In genomic region chr2:46493241-46493970, GRCh38 we compare ENCODE assay signal across 8 cellular contexts.
DNase-seq lines count a peak whose midpoint lies in the region; ATAC-seq, FAIRE-seq and TF ChIP-seq lines count a peak whose summit lies in the region.

No MANE protein-coding gene starts in this region.

- no peak overlapping the region for H3K27ac Mint-ChIP-seq in nephron progenitor cell

- H3K27me3 Mint-ChIP-seq in nephron progenitor cell (ENCODE audit: low read depth, poor library complexity), result peaks cover 39% of the 10 kb centered on the region

- peaks cover 31% of the 10 kb centered on the region for H3K4me1 Mint-ChIP-seq in nephron progenitor cell

- H3K36me3 Mint-ChIP-seq in nephron progenitor cell (ENCODE audit: low read depth), result no peaks in the 10 kb centered on the region

- in situ Hi-C loops in GM13977 (cut with MboI; ENCODE audit: low pct_unique_long_range_greater_than_20kb, low sequenced_read_pairs, unreplicated experiment), result no loop called here

- H3K4me3 ChIP-seq in fibroblast of mammary gland (ENCODE audit: control insufficient read depth, low read depth, low read length), result no peak overlapping the region

- no peak for FAIRE-seq in HTR-8/SVneo (lab: Jason Lieb, UNC)

- no peak overlapping the region for H3K4me3 Mint-ChIP-seq in nephron progenitor cell

- peak; percentile 61 for ATAC-seq in GM21717 (IDR thresholded peaks at IDR 0.05; ENCODE audit: unreplicated experiment)

- no peaks in the 10 kb centered on the region for H3K9me3 Mint-ChIP-seq in nephron progenitor cell

- no peak for TF ChIP-seq CTCF in GM13977 (IDR thresholded peaks at IDR 0.05; ENCODE audit: extremely low read depth, insufficient read depth, missing control alignments)
- TF ChIP-seq CTCF in fibroblast of mammary gland (conservative IDR thresholded peaks at IDR 0.05; ENCODE audit: control insufficient read depth, insufficient read depth, low read depth, low read length), result no peak
- no peak for TF ChIP-seq CTCF in nephron progenitor cell (IDR thresholded peaks at IDR 0.05)

- DNase-seq in GM13977 (ENCODE audit: low spot score) (peak; percentile 81), HTR-8/SVneo (ENCODE audit: insufficient read length, low spot score) (peak; percentile 67), fibroblast of mammary gland (ENCODE audit: low read depth) (peak; percentile 46), nephron progenitor cell (no peak), HUDEP-2 (lab: John Stamatoyannopoulos, UW; ENCODE audit: unreplicated experiment in 76 of 76) (no peak), SKM-1 (lab: John Stamatoyannopoulos, UW; ENCODE audit: unreplicated experiment) (no peak)
- no peak for DNase-seq in activated CD4-positive, alpha-beta T cell treated with anti-CD3 and anti-CD28 coated beads for 4 hours

Comparison
In these comparisons a context has a peak if more than half of its experiments do, and no peak if none do; other contexts are left out.
1. DNase-seq: peak in GM13977 (single experiment), HTR-8/SVneo (single experiment) and fibroblast of mammary gland (single experiment); none in nephron progenitor cell (single experiment), HUDEP-2 (0 of 76), activated CD4-positive, alpha-beta T cell treated with anti-CD3 and anti-CD28 coated beads for 4 hours (0 of 2) and SKM-1 (single experiment).